Comparison of ENCODE assay signal across 13 cellular contexts in the genomic region with DNA sequence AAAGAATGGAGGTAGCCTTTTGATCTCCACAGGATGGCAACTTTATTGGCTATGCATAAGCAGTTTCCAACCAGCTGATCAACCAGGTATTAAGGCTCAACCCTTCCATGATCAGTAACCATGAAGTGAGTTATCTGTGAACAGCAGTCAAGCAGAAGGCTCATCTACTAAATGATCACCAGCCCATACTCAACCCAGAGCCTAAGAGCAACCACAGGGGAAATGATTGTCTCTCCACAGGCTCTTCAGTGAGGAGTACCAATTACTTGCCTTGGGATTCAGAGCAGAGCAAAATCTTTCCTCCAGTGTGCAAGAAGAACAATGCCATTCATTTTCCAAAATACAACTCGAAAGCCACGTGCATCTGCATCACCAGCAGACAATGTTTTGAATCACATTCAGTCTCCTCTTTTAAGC.
A peak's percentile ranks its signal among the peaks of the same experiment; 100 is the strongest.
DNase-seq lines count a peak whose midpoint lies in the region; ATAC-seq and TF ChIP-seq lines count a peak whose summit lies in the region.
"Had no signal": no experiment of that assay in that cellular context is flagged by ENCODE, and none has a peak within 500 bp of the region (broad histone marks: within the 10 kb centered on the region; RNA-seq: fewer than 3 reads in every experiment).

No MANE protein-coding gene starts in this region.

- H3K27ac ChIP-seq in substantia nigra (ENCODE audit: low read depth, low read length, poor library complexity, severe bottlenecking) (peak overlapping the region; percentile 42), lower lobe of right lung (no peak overlapping the region)
- H3K27ac ChIP-seq: testis had no signal

- H3K4me1 ChIP-seq in mucosa of descending colon (ENCODE audit: low read depth) = no peaks in the 10 kb centered on the region
- H3K4me1 ChIP-seq in lower lobe of right lung = peaks cover 6% of the 10 kb centered on the region

- ATAC-seq in mucosa of descending colon (no peak), lower lobe of right lung (no peak), HG02623 (IDR thresholded peaks at IDR 0.05; ENCODE audit: unreplicated experiment) (no peak)

- H3K36me3 ChIP-seq in mucosa of descending colon (ENCODE audit: low read depth) (no peaks in the 10 kb centered on the region), lower lobe of right lung (no peaks in the 10 kb centered on the region)

- intact Hi-C loops in mucosa of descending colon (cut with DNase I, micrococcal nuclease) (no loop called here), lower lobe of right lung (cut with DNase I) (no loop called here)

- DNase-seq in NCI-H1417 (lab: John Stamatoyannopoulos, UW) (peak; percentile 15 to 75 (median 53)), NCI-H1417 treated with DMSO at 0.1 percent for 48 hours (lab: John Stamatoyannopoulos, UW) (no peak), OCI-M1 (lab: John Stamatoyannopoulos, UW) (peak; percentile 6), inferior parietal cortex (ENCODE audit: extremely low spot score) (peak; percentile 70), substantia nigra (lab: John Stamatoyannopoulos, UW) (peak in 14 of 49 donors; percentile 9 to 54 (median 37)), mucosa of descending colon (no peak), lower lobe of right lung (no peak)
- DNase-seq: 8988T; activated CD4-positive, alpha-beta memory T cell treated with anti-CD3 and anti-CD28 coated beads, Interleukin-2, amount 10 ng/mL, durations not matched to agents 7 days and 5 days; activated effector memory CD4-positive, alpha-beta T cell treated with anti-CD3 and anti-CD28 coated beads, Interleukin-2, amount 50 U/mL, for 16 hours; RPMI8226; testis had no signal

- no peak for TF ChIP-seq CTCF in mucosa of descending colon (IDR thresholded peaks at IDR 0.05)
- TF ChIP-seq CTCF in lower lobe of right lung (IDR thresholded peaks at IDR 0.05) = no peak

- no peaks in the 10 kb centered on the region for H3K9me3 ChIP-seq in mucosa of descending colon
- no peaks in the 10 kb centered on the region for H3K9me3 ChIP-seq in lower lobe of right lung
- H3K9me3 ChIP-seq: testis had no signal

- H3K4me3 ChIP-seq in mucosa of descending colon = no peak overlapping the region
- no peak overlapping the region for H3K4me3 ChIP-seq in lower lobe of right lung
- H3K4me3 ChIP-seq: testis had no signal

- peaks cover 5% of the 10 kb centered on the region for H3K27me3 ChIP-seq in lower lobe of right lung (ENCODE audit: low read depth)
- H3K27me3 ChIP-seq: testis had no signal

Comparison
In these comparisons a context has a peak if more than half of its experiments do, and no peak if none do; other contexts are left out.
1. DNase-seq: peak in NCI-H1417 (3 of 3), OCI-M1 (single experiment) and inferior parietal cortex (single experiment); none in NCI-H1417 treated with DMSO at 0.1 percent for 48 hours (single experiment), mucosa of descending colon (0 of 3) and lower lobe of right lung (single experiment).